8 cellular contexts compared by ENCODE assay signal in genomic region chr10:100341953-100342626, GRCh38. TPM values are rescaled to one million over a fixed set of nuclear protein-coding genes. Genes with fewer than 3 reads are reported as not detected.
DNase-seq lines count a peak whose midpoint lies in the region; ATAC-seq and TF ChIP-seq lines count a peak whose summit lies in the region.

No MANE protein-coding gene starts in this region.

- H3K27me3 Mint-ChIP-seq in T-helper 1 cell treated with Interleukin-12 subunit alpha and Interleukin-12 subunit beta and Interleukin-4 antibody, amounts not matched to agents 30 μg/mL and 1 μg/mL, for 36 hours (ENCODE audit: low read depth): no peaks in the 10 kb centered on the region

- H3K4me3 ChIP-seq in kidney epithelial cell (ENCODE audit: low read depth, low read length): no peak overlapping the region

- DNase-seq in NCI-H1092 treated with DMSO at 0.1 percent for 48 hours (lab: John Stamatoyannopoulos, UW): peak; percentile 63
- DNase-seq in NCI-H1092 (lab: John Stamatoyannopoulos, UW): no peak
- DNase-seq in KBM-7: peak; percentile 76
- DNase-seq in T47D (ENCODE audit: low read depth in 1 of 2, low spot score in 1 of 2): peak; percentile 74 to 90
- no peak for DNase-seq in kidney epithelial cell (ENCODE audit: low read depth)
- peak in 2 of 3 experiments; percentile 13 to 26 for DNase-seq in stimulated activated CD4-positive, alpha-beta T cell treated with anti-CD3 and anti-CD28 coated beads, TNF-alpha, amount 100 ng/mL, for 4 hours (ENCODE audit: low read depth in 3 of 3)

- H3K36me3 ChIP-seq in kidney epithelial cell (ENCODE audit: control insufficient read depth, insufficient read depth, low read length): no peaks in the 10 kb centered on the region

- in situ Hi-C loops in KBM-7 (cut with MboI; ENCODE audit: low pct_unique_long_range_greater_than_20kb, low sequenced_read_pairs) (loop anchor here (10.0 to 25.0 kb wide), 2 partner anchors 83 to 170 kb away; partner anchors contain the start of gene SEC31B), T47D (cut with HindIII; ENCODE audit: low pct_unique_long_range_greater_than_20kb, low sequenced_read_pairs) (no loop called here)

- peaks cover 45% of the 10 kb centered on the region for H3K4me1 Mint-ChIP-seq in T-helper 1 cell treated with Interleukin-12 subunit alpha and Interleukin-12 subunit beta and Interleukin-4 antibody, amounts not matched to agents 30 μg/mL and 1 μg/mL, for 36 hours (ENCODE audit: low read depth)

- peak overlapping the region; percentile 43 for H3K27ac Mint-ChIP-seq in T-helper 1 cell treated with Interleukin-12 subunit alpha and Interleukin-12 subunit beta and Interleukin-4 antibody, amounts not matched to agents 30 μg/mL and 1 μg/mL, for 36 hours

- no peak overlapping the region for H3K4me3 Mint-ChIP-seq in T-helper 1 cell treated with Interleukin-12 subunit alpha and Interleukin-12 subunit beta and Interleukin-4 antibody, amounts not matched to agents 30 μg/mL and 1 μg/mL, for 36 hours

- peaks cover 2% of the 10 kb centered on the region for H3K36me3 Mint-ChIP-seq in T-helper 1 cell treated with Interleukin-12 subunit alpha and Interleukin-12 subunit beta and Interleukin-4 antibody, amounts not matched to agents 30 μg/mL and 1 μg/mL, for 36 hours (ENCODE audit: low read depth)

- H3K27me3 ChIP-seq in kidney epithelial cell (ENCODE audit: control insufficient read depth, insufficient read depth, low read length): peaks cover 2% of the 10 kb centered on the region

- no peaks in the 10 kb centered on the region for H3K9me3 Mint-ChIP-seq in T-helper 1 cell treated with Interleukin-12 subunit alpha and Interleukin-12 subunit beta and Interleukin-4 antibody, amounts not matched to agents 30 μg/mL and 1 μg/mL, for 36 hours

- peak; percentile 75 for TF ChIP-seq CTCF in kidney epithelial cell (IDR thresholded peaks at IDR 0.05; ENCODE audit: insufficient read depth, low read length, poor library complexity, severe bottlenecking)

- no peak for ATAC-seq in GM18909 (IDR thresholded peaks at IDR 0.05; ENCODE audit: poor library complexity, unreplicated experiment)

RNA-seq across cellular contexts. Expression of gene SCD, which starts 4.9 kb away (rescaled TPM):
- 273 and 288 TPM in 2 replicates for total RNA-seq in kidney epithelial cell

RNA-seq across cellular contexts. Expression of gene PKD2L1, which starts 12.1 kb away (rescaled TPM):
- total RNA-seq in kidney epithelial cell: not detected in 2 replicates

RNA-seq across cellular contexts. Expression of gene BLOC1S2, which starts 55.6 kb away (rescaled TPM):
- 81.7 and 92.8 TPM in 2 replicates for total RNA-seq in kidney epithelial cell

Comparison
In these comparisons a context has a peak if more than half of its experiments do, and no peak if none do; other contexts are left out.
1. DNase-seq: peak in NCI-H1092 treated with DMSO at 0.1 percent for 48 hours (single experiment), KBM-7 (single experiment), T47D (2 of 2) and stimulated activated CD4-positive, alpha-beta T cell treated with anti-CD3 and anti-CD28 coated beads, TNF-alpha, amount 100 ng/mL, for 4 hours (2 of 3); none in NCI-H1092 (single experiment) and kidney epithelial cell (single experiment).